In the genomic region with DNA sequence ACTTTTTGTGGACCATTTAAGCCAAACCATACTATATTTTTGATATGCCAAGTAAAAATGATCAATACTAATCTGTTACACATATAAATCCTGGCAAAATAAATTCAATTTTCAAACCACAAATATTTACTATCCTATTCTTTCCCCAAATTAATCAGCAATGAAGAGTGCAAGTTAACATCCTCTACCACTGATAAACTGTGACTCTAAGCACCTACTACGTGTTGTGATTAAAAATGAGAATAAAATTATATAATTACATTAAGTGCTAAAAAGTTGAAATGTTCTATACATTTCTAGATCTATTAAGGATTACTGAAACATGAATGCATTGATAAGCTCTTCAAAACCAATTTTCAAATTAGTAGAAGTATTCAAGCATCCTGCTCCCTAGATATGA, we compare ENCODE assay signal across 8 cellular contexts. TPM values are rescaled to one million over a fixed set of nuclear protein-coding genes. Genes with fewer than 3 reads are reported as not detected.
DNase-seq lines count a peak whose midpoint lies in the region; ATAC-seq and TF ChIP-seq lines count a peak whose summit lies in the region.

No MANE protein-coding gene starts in this region.

- H4K20me1 ChIP-seq in DOHH2 (ENCODE audit: control insufficient read depth, insufficient read depth, low read depth, low read length) (no peaks in the 10 kb centered on the region), OCI-LY7 (ENCODE audit: insufficient read depth, low read length) (peaks cover 14% of the 10 kb centered on the region; the same call in 1 of the 2 replicates)

- ATAC-seq in GM21723 (IDR thresholded peaks at IDR 0.05; ENCODE audit: unreplicated experiment), result no peak

- 0 out of 2 replicates have a peak, but pooled peaks cover 3% of the 10 kb centered on the region for H3F3A ChIP-seq in DOHH2 (ENCODE audit: control insufficient read depth, insufficient read depth)

- H3K27ac Mint-ChIP-seq in endodermal cell, result peak overlapping the region; percentile 49

- peaks cover 5% of the 10 kb centered on the region for H3K4me1 Mint-ChIP-seq in endodermal cell

- H3K9me3 ChIP-seq in DOHH2 (ENCODE audit: control insufficient read depth, insufficient read depth, low read length), result no peaks in the 10 kb centered on the region
- H3K9me3 ChIP-seq in OCI-LY7 (ENCODE audit: low read length), result no peaks in the 10 kb centered on the region
- no peaks in the 10 kb centered on the region for H3K9me3 ChIP-seq in endodermal cell (ENCODE audit: control insufficient read depth, low read length)
- H3K9me3 ChIP-seq in parathyroid adenoma (ENCODE audit: control insufficient read depth, low read length), result no peaks in the 10 kb centered on the region

- H3K9me2 ChIP-seq in DOHH2 (replicated peaks; ENCODE audit: control insufficient read depth, low read length) (no peaks in the 10 kb centered on the region), OCI-LY7 (ENCODE audit: insufficient read depth, low read length) (no peaks in the 10 kb centered on the region)

- POLR2A ChIA-PET in OCI-LY7 (lab: Charles Lee), result interaction anchor here (0.7 to 2.3 kb wide), 4 partner anchors 23 to 115 kb away, joined by 3 to 8 read pairs (median 4); a partner anchor contains a TSS

- H3K4me3 Mint-ChIP-seq in endodermal cell, result peak overlapping the region; percentile 81

- H3K36me3 ChIP-seq in DOHH2 (ENCODE audit: control insufficient read depth, low read length), result peaks cover 44% of the 10 kb centered on the region
- peaks cover 41% of the 10 kb centered on the region for H3K36me3 ChIP-seq in OCI-LY7 (ENCODE audit: insufficient read depth, low read length)
- H3K36me3 ChIP-seq in endodermal cell (ENCODE audit: control insufficient read depth, insufficient read depth, low read length), result no peaks in the 10 kb centered on the region
- no peaks in the 10 kb centered on the region for H3K36me3 ChIP-seq in parathyroid adenoma (ENCODE audit: control insufficient read depth, insufficient read depth, low read length)

- no TSS peak for BruUV-seq in OCI-LY7 (replicated peaks; lab: Mats Ljungman, UMichigan)

- H3K27ac ChIP-seq in DOHH2 (ENCODE audit: low read depth, low read length) (peak overlapping the region; percentile 70), OCI-LY7 (ENCODE audit: low read depth, low read length, poor library complexity, severe bottlenecking) (peak overlapping the region; percentile 78), endodermal cell (ENCODE audit: low read depth, low read length) (no peak overlapping the region), parathyroid adenoma (no peak overlapping the region)

- H3K4me2 ChIP-seq in DOHH2 (ENCODE audit: low read length) (peak overlapping the region; percentile 76), OCI-LY7 (ENCODE audit: low read length) (peak overlapping the region; percentile 85), parathyroid adenoma (ENCODE audit: low read length) (peak overlapping the region; percentile 68)

- H3K9ac ChIP-seq in endodermal cell (ENCODE audit: extremely low read depth, low read length, poor library complexity, severe bottlenecking) (peak overlapping the region; percentile 78), parathyroid adenoma (no peak overlapping the region)

- H3K4me1 ChIP-seq in DOHH2 (ENCODE audit: control insufficient read depth, low read length), result peaks cover 39% of the 10 kb centered on the region
- peaks cover 33% of the 10 kb centered on the region for H3K4me1 ChIP-seq in OCI-LY7 (ENCODE audit: insufficient read depth, low read length, poor library complexity, severe bottlenecking)
- no peaks in the 10 kb centered on the region for H3K4me1 ChIP-seq in endodermal cell (ENCODE audit: control insufficient read depth, insufficient read depth, low read length)
- H3K4me1 ChIP-seq in parathyroid adenoma, result no peaks in the 10 kb centered on the region

- H3K79me2 ChIP-seq in DOHH2 (ENCODE audit: control insufficient read depth, low read length), result peaks cover 70% of the 10 kb centered on the region
- H3K79me2 ChIP-seq in OCI-LY7 (ENCODE audit: insufficient read depth, low read depth, low read length), result peaks cover 64% of the 10 kb centered on the region
- H3K79me2 ChIP-seq in parathyroid adenoma, result peaks cover 2% of the 10 kb centered on the region

- intact Hi-C loops in OCI-LY7 (cut with micrococcal nuclease; ENCODE audit: unreplicated experiment), result loop anchor here (10.0 kb wide), 1 partner anchor 131 kb away; no protein-coding TSS in a partner anchor

- peaks cover 1% of the 10 kb centered on the region for H3K27me3 Mint-ChIP-seq in endodermal cell (ENCODE audit: insufficient read depth)

- no peak overlapping the region for H2AFZ ChIP-seq in OCI-LY7 (ENCODE audit: low read length)
- H2AFZ ChIP-seq in parathyroid adenoma, result no peak overlapping the region

- no peaks in the 10 kb centered on the region for H3K9me3 Mint-ChIP-seq in endodermal cell

- no peak for DNase-seq in OCI-LY7 (ENCODE audit: low spot score)
- no peak for DNase-seq in endodermal cell
- no peak for DNase-seq in DMS114 treated with DMSO at 0.1 percent for 48 hours (lab: John Stamatoyannopoulos, UW; ENCODE audit: unreplicated experiment)
- no peak for DNase-seq in NCI-H82 treated with DMSO at 0.1 percent for 48 hours (lab: John Stamatoyannopoulos, UW; ENCODE audit: unreplicated experiment)
- no peak for DNase-seq in NCI-H1417 treated with DMSO at 0.1 percent for 48 hours (lab: John Stamatoyannopoulos, UW)

- CTCF ChIA-PET in OCI-LY7 (lab: Charles Lee; ENCODE audit: unreplicated experiment), result no interaction called here

- peak overlapping the region; percentile 89 for H3K4me3 ChIP-seq in DOHH2 (ENCODE audit: low read length)
- H3K4me3 ChIP-seq in OCI-LY7 (ENCODE audit: low read depth, low read length, poor library complexity, severe bottlenecking), result peak overlapping the region; percentile 94
- H3K4me3 ChIP-seq in endodermal cell (ENCODE audit: low read length), result peak overlapping the region; percentile 92
- peak overlapping the region; percentile 74 for H3K4me3 ChIP-seq in parathyroid adenoma (ENCODE audit: low read depth, low read length)

- TF ChIP-seq CTCF in DOHH2 (IDR thresholded peaks at IDR 0.05; ENCODE audit: low read depth, low read length, poor library complexity, severe bottlenecking), result no peak
- no peak for TF ChIP-seq CTCF in OCI-LY7 (conservative IDR thresholded peaks at IDR 0.05; ENCODE audit: low read length)
- TF ChIP-seq CTCF in endodermal cell (conservative IDR thresholded peaks at IDR 0.05), result no peak
- no peak for TF ChIP-seq CTCF in parathyroid adenoma (IDR thresholded peaks at IDR 0.05)

- H3K27me3 ChIP-seq in DOHH2 (ENCODE audit: control insufficient read depth, low read length) (no peaks in the 10 kb centered on the region), endodermal cell (ENCODE audit: control insufficient read depth, insufficient read depth, low read length, poor library complexity, severe bottlenecking) (no peaks in the 10 kb centered on the region), parathyroid adenoma (ENCODE audit: control insufficient read depth, insufficient read depth, low read length) (no peaks in the 10 kb centered on the region)

- WGBS in endodermal cell (ENCODE audit: insufficient coverage in 1 of 2, insufficient read length in 1 of 2), 2 experiments, result no CpG with 5 or more reads among the region's 1 CpG

- peaks cover 8% of the 10 kb centered on the region for H3K36me3 Mint-ChIP-seq in endodermal cell (ENCODE audit: low read depth)

RNA-seq across cellular contexts. Expression of a gene that starts 3.4 kb away (rescaled TPM):
- total RNA-seq in OCI-LY7 (2014; rRNA removed; shearing (Covaris generic)), result 10.8 and 13.4 TPM in 2 replicates
- 13.8 and 16.6 TPM in 2 replicates for total RNA-seq in OCI-LY7 (2022)
- total RNA-seq in endodermal cell, result 10 to 100 TPM; 11.4 to 15.5 TPM
- 7.8 TPM for polyA plus RNA-seq in endodermal cell (2013, experiment 1 of 2)
- 7.5 TPM for polyA plus RNA-seq in endodermal cell (2013, experiment 2 of 2)

RNA-seq across cellular contexts. Expression of a gene that starts 31.2 kb away (rescaled TPM):
- total RNA-seq in OCI-LY7 (2014; rRNA removed; shearing (Covaris generic)), result 231 and 243 TPM in 2 replicates
- total RNA-seq in OCI-LY7 (2022), result 405 and 440 TPM in 2 replicates
- total RNA-seq in endodermal cell, result 100 to 1,000 TPM; 209 to 458 TPM
- 122 TPM for polyA plus RNA-seq in endodermal cell (2013, experiment 1 of 2)
- 108 TPM for polyA plus RNA-seq in endodermal cell (2013, experiment 2 of 2)

Comparison
In these comparisons a context has a peak if more than half of its experiments do, and no peak if none do; other contexts are left out.
1. H3K27ac ChIP-seq: peak in DOHH2 (single experiment) and OCI-LY7 (single experiment); none in endodermal cell (single experiment) and parathyroid adenoma (single experiment).
2. Peak in every context shown above with its lines, with median percentiles within 50 percentile points of each other: H3K4me2 ChIP-seq and H3K4me3 ChIP-seq.